Comparison of ENCODE assay signal across 1 cellular context in the genomic region with DNA sequence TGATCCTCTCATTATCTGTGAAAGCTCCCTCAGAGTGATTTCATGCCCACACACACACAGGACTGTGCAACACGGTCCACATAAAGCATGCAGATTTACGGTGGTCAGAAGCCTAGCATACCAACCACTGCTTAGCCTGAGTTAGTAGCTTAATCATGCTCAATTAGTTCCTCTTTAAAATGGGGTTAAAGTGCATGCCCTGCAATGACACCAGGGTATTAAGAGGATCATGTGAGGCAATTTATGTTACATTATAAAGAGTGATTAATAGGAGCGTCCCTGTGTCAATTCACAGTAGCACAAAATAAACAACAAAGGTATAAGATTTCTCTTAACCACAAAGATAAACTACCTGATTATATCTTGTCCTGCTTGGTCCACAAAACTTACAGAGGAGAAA.
TF ChIP-seq lines count a peak whose summit lies in the region.

No MANE protein-coding gene starts in this region.

TF ChIP-seq in IMR-90, 13 proteins besides CTCF, POLR2A, EP300 and RAD21 (continued from another document):
- TF ChIP-seq, protein P1, sequence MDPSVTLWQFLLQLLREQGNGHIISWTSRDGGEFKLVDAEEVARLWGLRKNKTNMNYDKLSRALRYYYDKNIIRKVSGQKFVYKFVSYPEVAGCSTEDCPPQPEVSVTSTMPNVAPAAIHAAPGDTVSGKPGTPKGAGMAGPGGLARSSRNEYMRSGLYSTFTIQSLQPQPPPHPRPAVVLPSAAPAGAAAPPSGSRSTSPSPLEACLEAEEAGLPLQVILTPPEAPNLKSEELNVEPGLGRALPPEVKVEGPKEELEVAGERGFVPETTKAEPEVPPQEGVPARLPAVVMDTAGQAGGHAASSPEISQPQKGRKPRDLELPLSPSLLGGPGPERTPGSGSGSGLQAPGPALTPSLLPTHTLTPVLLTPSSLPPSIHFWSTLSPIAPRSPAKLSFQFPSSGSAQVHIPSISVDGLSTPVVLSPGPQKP (IDR thresholded peaks at IDR 0.05; ENCODE audit: borderline replicate concordance, low read depth, low read length): no peak
- TF ChIP-seq MXI1 (IDR thresholded peaks at IDR 0.05; ENCODE audit: borderline replicate concordance, low read depth, low read length) (no peak), RCOR1 (IDR thresholded peaks at IDR 0.05; ENCODE audit: insufficient replicate concordance, low read length) (no peak), BHLHE40 (IDR thresholded peaks at IDR 0.05; ENCODE audit: low read depth, low read length) (no peak), RFX5 (IDR thresholded peaks at IDR 0.05; ENCODE audit: low read depth, low read length) (no peak), MAZ (IDR thresholded peaks at IDR 0.05; ENCODE audit: borderline replicate concordance, low read depth, low read length) (no peak)
- TF ChIP-seq, protein P2, sequence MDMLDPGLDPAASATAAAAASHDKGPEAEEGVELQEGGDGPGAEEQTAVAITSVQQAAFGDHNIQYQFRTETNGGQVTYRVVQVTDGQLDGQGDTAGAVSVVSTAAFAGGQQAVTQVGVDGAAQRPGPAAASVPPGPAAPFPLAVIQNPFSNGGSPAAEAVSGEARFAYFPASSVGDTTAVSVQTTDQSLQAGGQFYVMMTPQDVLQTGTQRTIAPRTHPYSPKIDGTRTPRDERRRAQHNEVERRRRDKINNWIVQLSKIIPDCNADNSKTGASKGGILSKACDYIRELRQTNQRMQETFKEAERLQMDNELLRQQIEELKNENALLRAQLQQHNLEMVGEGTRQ (IDR thresholded peaks at IDR 0.05; ENCODE audit: low read depth, low read length): no peak
